ENCODE assay signal across 26 cellular contexts in the genomic region with DNA sequence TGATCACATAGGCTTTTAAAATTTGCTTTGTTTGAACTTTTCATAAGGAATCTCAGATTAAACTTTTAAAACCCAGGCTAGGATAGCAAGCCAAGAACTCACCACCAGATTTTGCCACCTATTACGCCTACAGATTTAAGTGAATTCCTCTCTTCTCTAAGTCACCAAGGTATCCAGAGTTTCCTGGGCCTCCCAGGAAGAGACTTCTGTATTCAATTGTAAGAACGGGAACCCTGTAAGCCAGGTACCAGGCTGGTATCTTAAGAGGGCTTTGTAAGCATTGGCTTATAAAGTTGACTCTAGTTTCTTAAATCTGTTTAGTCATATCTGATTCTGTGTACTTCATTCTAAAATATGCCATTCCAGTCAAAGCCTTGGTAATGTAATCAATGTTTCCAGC.
"Had no signal": no experiment of that assay in that cellular context is flagged by ENCODE, and none has a peak within 500 bp of the region (broad histone marks: within the 10 kb centered on the region; RNA-seq: fewer than 3 reads in every experiment).

No MANE protein-coding gene starts in this region.

- H3K4me2 ChIP-seq: hepatocyte had no signal

- H3K27me3 Mint-ChIP-seq: naive B cell; natural killer cell treated with Interleukin-12 subunit alpha and Interleukin-12 subunit beta and Interleukin-15 and Interleukin-18, amount 100 ng/mL, for 72 hours; stimulated activated memory B cell treated with anti-CD40 and anti-IgM and Interleukin-4, amounts not matched to agents 10 μg/mL and 1 μg/mL and 100 μg/mL, for 72 hours; type B pancreatic cell had no signal

- H3K9me3 Mint-ChIP-seq: natural killer cell treated with Interleukin-12 subunit alpha and Interleukin-12 subunit beta and Interleukin-15 and Interleukin-18, amount 100 ng/mL, for 72 hours; stimulated activated memory B cell treated with anti-CD40 and anti-IgM and Interleukin-4, amounts not matched to agents 10 μg/mL and 1 μg/mL and 100 μg/mL, for 72 hours; type B pancreatic cell had no signal

- ATAC-seq: esophagus mucosa; gastrocnemius medialis; heart left ventricle; left ventricle myocardium superior; lower lobe of right lung; mucosa of descending colon; natural killer cell treated with Interleukin-12 subunit alpha and Interleukin-12 subunit beta and Interleukin-15 and Interleukin-18, amount 100 ng/mL, for 72 hours; psoas muscle; right cardiac atrium; stimulated activated memory B cell treated with anti-CD40 and anti-IgM and Interleukin-4, amounts not matched to agents 10 μg/mL and 1 μg/mL and 100 μg/mL, for 72 hours; stimulated activated naive CD8-positive, alpha-beta T cell treated with anti-CD3 and anti-CD28 coated beads, Interleukin-15, Interleukin-2, amounts not matched to agents 100 U/mL and 50 U/mL, for 24 hours had no signal

- H3K36me3 Mint-ChIP-seq: naive B cell; natural killer cell treated with Interleukin-12 subunit alpha and Interleukin-12 subunit beta and Interleukin-15 and Interleukin-18, amount 100 ng/mL, for 72 hours; type B pancreatic cell had no signal

- H3K27ac ChIP-seq: epithelial cell of prostate, gastrocnemius medialis, heart left ventricle, hepatocyte, lower lobe of right lung, psoas muscle, sigmoid colon, testis, tibial artery had no signal

- H3K4me1 Mint-ChIP-seq: stimulated activated memory B cell treated with anti-CD40 and anti-IgM and Interleukin-4, amounts not matched to agents 10 μg/mL and 1 μg/mL and 100 μg/mL, for 72 hours had no signal

- H3K9me3 ChIP-seq: gastrocnemius medialis, lower lobe of right lung, mucosa of descending colon, psoas muscle, sigmoid colon, testis, tibial artery had no signal

- H3K4me1 ChIP-seq: lower lobe of right lung, psoas muscle, testis had no signal

- H3K27me3 ChIP-seq: gastrocnemius medialis, heart left ventricle, hepatocyte, sigmoid colon, testis, tibial artery had no signal

- H3K36me3 ChIP-seq: gastrocnemius medialis, heart left ventricle, lower lobe of right lung, sigmoid colon, tibial artery had no signal

- H3K4me3 Mint-ChIP-seq: naive B cell; natural killer cell treated with Interleukin-12 subunit alpha and Interleukin-12 subunit beta and Interleukin-15 and Interleukin-18, amount 100 ng/mL, for 72 hours; stimulated activated memory B cell treated with anti-CD40 and anti-IgM and Interleukin-4, amounts not matched to agents 10 μg/mL and 1 μg/mL and 100 μg/mL, for 72 hours; type B pancreatic cell had no signal

- H2AFZ ChIP-seq: hepatocyte had no signal

- DNase-seq: cerebellar nuclear complex; cortex of kidney; foreskin fibroblast; gastrocnemius medialis; heart left ventricle; left ventricle myocardium superior; lower lobe of right lung; mucosa of descending colon; naive B cell; nucleus accumbens; posterior cingulate gyrus; psoas muscle; right cardiac atrium; sigmoid colon; stimulated activated CD4-positive, alpha-beta T cell treated with anti-CD3 and anti-CD28 coated beads, Interleukin-2, amount 100 ng/mL, for 24 hours; stimulated activated CD4-positive, alpha-beta T cell treated with anti-CD3 and anti-CD28 coated beads, Interleukin-4, amount 100 ng/mL, for 4 hours; stimulated activated naive CD8-positive, alpha-beta T cell treated with anti-CD3 and anti-CD28 coated beads, Interleukin-15, Interleukin-2, amounts not matched to agents 100 U/mL and 50 U/mL, for 24 hours; substantia nigra; testis; tibial artery had no signal

- H3K27ac Mint-ChIP-seq: naive B cell; natural killer cell treated with Interleukin-12 subunit alpha and Interleukin-12 subunit beta and Interleukin-15 and Interleukin-18, amount 100 ng/mL, for 72 hours; stimulated activated memory B cell treated with anti-CD40 and anti-IgM and Interleukin-4, amounts not matched to agents 10 μg/mL and 1 μg/mL and 100 μg/mL, for 72 hours; type B pancreatic cell had no signal

- H3K4me3 ChIP-seq: gastrocnemius medialis, heart left ventricle, hepatocyte, lower lobe of right lung, mucosa of descending colon, psoas muscle, sigmoid colon, testis, tibial artery had no signal

- H3K79me2 ChIP-seq: hepatocyte had no signal
